Comparison of ENCODE assay signal across 1 cellular context in the genomic region with DNA sequence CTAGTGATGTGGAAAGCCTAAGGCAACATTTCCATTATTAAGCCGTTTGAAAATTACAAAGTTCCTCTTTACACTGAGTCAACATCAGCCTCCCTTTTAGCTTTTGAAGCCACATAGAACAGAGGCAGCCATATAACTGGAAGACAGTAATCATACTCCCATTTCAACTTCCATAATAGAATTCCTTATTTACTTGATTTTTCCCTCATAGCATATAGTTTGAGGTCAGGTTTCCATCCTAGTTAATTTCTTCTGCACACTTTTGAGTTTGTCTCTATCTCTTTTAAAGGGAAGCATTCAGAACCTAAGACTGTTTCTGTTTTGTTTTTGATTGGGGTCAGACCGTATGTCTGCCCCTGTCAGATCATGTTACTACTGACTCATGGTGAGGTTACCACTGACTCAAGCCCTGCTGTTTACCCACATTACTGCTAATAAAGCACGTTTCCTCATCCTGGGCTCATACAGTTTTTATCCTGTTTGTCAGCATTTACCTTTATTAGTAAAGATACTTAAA.
TF ChIP-seq lines count a peak whose summit lies in the region.

No MANE protein-coding gene starts in this region.

TF ChIP-seq in K562, 482 proteins besides CTCF, POLR2A, EP300 and RAD21 (continued from another document):
- TF ChIP-seq, protein P1, sequence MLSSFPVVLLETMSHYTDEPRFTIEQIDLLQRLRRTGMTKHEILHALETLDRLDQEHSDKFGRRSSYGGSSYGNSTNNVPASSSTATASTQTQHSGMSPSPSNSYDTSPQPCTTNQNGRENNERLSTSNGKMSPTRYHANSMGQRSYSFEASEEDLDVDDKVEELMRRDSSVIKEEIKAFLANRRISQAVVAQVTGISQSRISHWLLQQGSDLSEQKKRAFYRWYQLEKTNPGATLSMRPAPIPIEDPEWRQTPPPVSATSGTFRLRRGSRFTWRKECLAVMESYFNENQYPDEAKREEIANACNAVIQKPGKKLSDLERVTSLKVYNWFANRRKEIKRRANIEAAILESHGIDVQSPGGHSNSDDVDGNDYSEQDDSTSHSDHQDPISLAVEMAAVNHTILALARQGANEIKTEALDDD (IDR thresholded peaks at IDR 0.05), result peak; percentile 86
- TF ChIP-seq PHF21A (IDR thresholded peaks at IDR 0.05; ENCODE audit: borderline replicate concordance, low read depth), result no peak
- TF ChIP-seq NR2C1 (IDR thresholded peaks at IDR 0.05), result no peak
- TF ChIP-seq NR2C1 (tag; IDR thresholded peaks at IDR 0.05), result peak; percentile 61
- no peak for TF ChIP-seq RFX7 (CRISPR knock-in tag; IDR thresholded peaks at IDR 0.05)
- TF ChIP-seq LARP7 (IDR thresholded peaks at IDR 0.05), result no peak
- TF ChIP-seq, protein P2, sequence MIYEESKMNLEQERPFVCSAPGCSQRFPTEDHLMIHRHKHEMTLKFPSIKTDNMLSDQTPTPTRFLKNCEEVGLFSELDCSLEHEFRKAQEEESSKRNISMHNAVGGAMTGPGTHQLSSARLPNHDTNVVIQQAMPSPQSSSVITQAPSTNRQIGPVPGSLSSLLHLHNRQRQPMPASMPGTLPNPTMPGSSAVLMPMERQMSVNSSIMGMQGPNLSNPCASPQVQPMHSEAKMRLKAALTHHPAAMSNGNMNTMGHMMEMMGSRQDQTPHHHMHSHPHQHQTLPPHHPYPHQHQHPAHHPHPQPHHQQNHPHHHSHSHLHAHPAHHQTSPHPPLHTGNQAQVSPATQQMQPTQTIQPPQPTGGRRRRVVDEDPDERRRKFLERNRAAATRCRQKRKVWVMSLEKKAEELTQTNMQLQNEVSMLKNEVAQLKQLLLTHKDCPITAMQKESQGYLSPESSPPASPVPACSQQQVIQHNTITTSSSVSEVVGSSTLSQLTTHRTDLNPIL (CRISPR knock-in tag; IDR thresholded peaks at IDR 0.05), result no peak
- TF ChIP-seq CREM (IDR thresholded peaks at IDR 0.05; ENCODE audit: low read depth), result peak; percentile 47
- TF ChIP-seq RCOR1 (IDR thresholded peaks at IDR 0.05; ENCODE audit: borderline replicate concordance in 1 of 2, low read depth in 2 of 2, low read length in 2 of 2), result peak in 1 of 2 experiments; percentile 26; a peak in 1 of 4 replicates
- peak; percentile 16; the same call in 1 of the 2 replicates for TF ChIP-seq EP400 (IDR thresholded peaks at IDR 0.05)
- TF ChIP-seq ATF3 (IDR thresholded peaks at IDR 0.05), result peak; percentile 83
- TF ChIP-seq ATF3 (CRISPR knock-in tag; conservative IDR thresholded peaks at IDR 0.05), result no peak
- no peak for TF ChIP-seq U2AF1 (optimal IDR thresholded peaks at IDR 0.05; ENCODE audit: low read depth, low read length)
- peak; percentile 48 for TF ChIP-seq ATF7 (IDR thresholded peaks at IDR 0.05)
- TF ChIP-seq, protein P3, sequence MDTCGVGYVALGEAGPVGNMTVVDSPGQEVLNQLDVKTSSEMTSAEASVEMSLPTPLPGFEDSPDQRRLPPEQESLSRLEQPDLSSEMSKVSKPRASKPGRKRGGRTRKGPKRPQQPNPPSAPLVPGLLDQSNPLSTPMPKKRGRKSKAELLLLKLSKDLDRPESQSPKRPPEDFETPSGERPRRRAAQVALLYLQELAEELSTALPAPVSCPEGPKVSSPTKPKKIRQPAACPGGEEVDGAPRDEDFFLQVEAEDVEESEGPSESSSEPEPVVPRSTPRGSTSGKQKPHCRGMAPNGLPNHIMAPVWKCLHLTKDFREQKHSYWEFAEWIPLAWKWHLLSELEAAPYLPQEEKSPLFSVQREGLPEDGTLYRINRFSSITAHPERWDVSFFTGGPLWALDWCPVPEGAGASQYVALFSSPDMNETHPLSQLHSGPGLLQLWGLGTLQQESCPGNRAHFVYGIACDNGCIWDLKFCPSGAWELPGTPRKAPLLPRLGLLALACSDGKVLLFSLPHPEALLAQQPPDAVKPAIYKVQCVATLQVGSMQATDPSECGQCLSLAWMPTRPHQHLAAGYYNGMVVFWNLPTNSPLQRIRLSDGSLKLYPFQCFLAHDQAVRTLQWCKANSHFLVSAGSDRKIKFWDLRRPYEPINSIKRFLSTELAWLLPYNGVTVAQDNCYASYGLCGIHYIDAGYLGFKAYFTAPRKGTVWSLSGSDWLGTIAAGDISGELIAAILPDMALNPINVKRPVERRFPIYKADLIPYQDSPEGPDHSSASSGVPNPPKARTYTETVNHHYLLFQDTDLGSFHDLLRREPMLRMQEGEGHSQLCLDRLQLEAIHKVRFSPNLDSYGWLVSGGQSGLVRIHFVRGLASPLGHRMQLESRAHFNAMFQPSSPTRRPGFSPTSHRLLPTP (IDR thresholded peaks at IDR 0.05; ENCODE audit: borderline replicate concordance, extremely low read depth, insufficient read length), result no peak
- TF ChIP-seq, protein P4, sequence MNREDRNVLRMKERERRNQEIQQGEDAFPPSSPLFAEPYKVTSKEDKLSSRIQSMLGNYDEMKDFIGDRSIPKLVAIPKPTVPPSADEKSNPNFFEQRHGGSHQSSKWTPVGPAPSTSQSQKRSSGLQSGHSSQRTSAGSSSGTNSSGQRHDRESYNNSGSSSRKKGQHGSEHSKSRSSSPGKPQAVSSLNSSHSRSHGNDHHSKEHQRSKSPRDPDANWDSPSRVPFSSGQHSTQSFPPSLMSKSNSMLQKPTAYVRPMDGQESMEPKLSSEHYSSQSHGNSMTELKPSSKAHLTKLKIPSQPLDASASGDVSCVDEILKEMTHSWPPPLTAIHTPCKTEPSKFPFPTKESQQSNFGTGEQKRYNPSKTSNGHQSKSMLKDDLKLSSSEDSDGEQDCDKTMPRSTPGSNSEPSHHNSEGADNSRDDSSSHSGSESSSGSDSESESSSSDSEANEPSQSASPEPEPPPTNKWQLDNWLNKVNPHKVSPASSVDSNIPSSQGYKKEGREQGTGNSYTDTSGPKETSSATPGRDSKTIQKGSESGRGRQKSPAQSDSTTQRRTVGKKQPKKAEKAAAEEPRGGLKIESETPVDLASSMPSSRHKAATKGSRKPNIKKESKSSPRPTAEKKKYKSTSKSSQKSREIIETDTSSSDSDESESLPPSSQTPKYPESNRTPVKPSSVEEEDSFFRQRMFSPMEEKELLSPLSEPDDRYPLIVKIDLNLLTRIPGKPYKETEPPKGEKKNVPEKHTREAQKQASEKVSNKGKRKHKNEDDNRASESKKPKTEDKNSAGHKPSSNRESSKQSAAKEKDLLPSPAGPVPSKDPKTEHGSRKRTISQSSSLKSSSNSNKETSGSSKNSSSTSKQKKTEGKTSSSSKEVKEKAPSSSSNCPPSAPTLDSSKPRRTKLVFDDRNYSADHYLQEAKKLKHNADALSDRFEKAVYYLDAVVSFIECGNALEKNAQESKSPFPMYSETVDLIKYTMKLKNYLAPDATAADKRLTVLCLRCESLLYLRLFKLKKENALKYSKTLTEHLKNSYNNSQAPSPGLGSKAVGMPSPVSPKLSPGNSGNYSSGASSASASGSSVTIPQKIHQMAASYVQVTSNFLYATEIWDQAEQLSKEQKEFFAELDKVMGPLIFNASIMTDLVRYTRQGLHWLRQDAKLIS (CRISPR knock-in tag; IDR thresholded peaks at IDR 0.05), result no peak
- peak; percentile 43 for TF ChIP-seq ZFP36 (IDR thresholded peaks at IDR 0.05; ENCODE audit: low read depth, low read length, partially characterized antibody)
- no peak for TF ChIP-seq ZNF764 (CRISPR knock-in tag; IDR thresholded peaks at IDR 0.05; ENCODE audit: low read depth)
- no peak for TF ChIP-seq GABPA (tag; conservative IDR thresholded peaks at IDR 0.05; ENCODE audit: low read depth)
- peak; percentile 95 for TF ChIP-seq ZBTB40 (IDR thresholded peaks at IDR 0.05)
- peak; percentile 89 for TF ChIP-seq ZBTB40 (CRISPR knock-in tag; IDR thresholded peaks at IDR 0.05)
